8 cellular contexts compared by ENCODE assay signal in genomic region chr18:10559566-10560456, GRCh38. TPM values are rescaled to one million over a fixed set of nuclear protein-coding genes. Genes with fewer than 3 reads are reported as not detected.
A peak's percentile ranks its signal among the peaks of the same experiment; 100 is the strongest.
DNase-seq lines count a peak whose midpoint lies in the region; ATAC-seq and TF ChIP-seq lines count a peak whose summit lies in the region.

No MANE protein-coding gene starts in this region.

- H3K18ac ChIP-seq in IMR-90 (ENCODE audit: low read depth, low read length), result no peak overlapping the region; the same call in 1 of the 2 replicates

- peaks cover 6 to 16% (median 13%) of the 10 kb centered on the region in 7 donors for H3K4me1 Mint-ChIP-seq in naive thymus-derived CD4-positive, alpha-beta T cell

- no peaks in the 10 kb centered on the region for H3K27me3 Mint-ChIP-seq in naive thymus-derived CD4-positive, alpha-beta T cell

- H2BK20ac ChIP-seq in IMR-90 (ENCODE audit: low read depth, low read length), result no peak overlapping the region

- H4K20me1 ChIP-seq in IMR-90 (ENCODE audit: insufficient read depth, low read length), result 0 out of 2 replicates have a peak, but pooled peaks cover 4% of the 10 kb centered on the region

- no peak overlapping the region for H4K8ac ChIP-seq in IMR-90 (ENCODE audit: low read depth in 2 of 2, low read length in 2 of 2)

- in situ Hi-C loops in IMR-90 (cut with MboI; ENCODE audit: low sequenced_read_pairs) (loop anchor here (5.0 kb wide), 2 partner anchors 592 to 992 kb away; no protein-coding TSS in a partner anchor), G401 (cut with HindIII; ENCODE audit: low sequenced_read_pairs) (no loop called here)

- H2BK15ac ChIP-seq in IMR-90 (ENCODE audit: low read depth, low read length), result no peak overlapping the region

- no peak overlapping the region for H3K56ac ChIP-seq in IMR-90 (ENCODE audit: extremely low read depth, insufficient read depth, low read length)

- ATAC-seq in GM18511 (IDR thresholded peaks at IDR 0.05; ENCODE audit: unreplicated experiment), result peak; percentile 66
- peak; percentile 31 for ATAC-seq in IMR-90 (ENCODE audit: low read depth)
- ATAC-seq in naive thymus-derived CD4-positive, alpha-beta T cell, result peak; percentile 44

- DNase-seq in A673 (ENCODE audit: low spot score), result peak; percentile 30
- DNase-seq in IMR-90, result peak; percentile 28
- no peak for DNase-seq in dorsolateral prefrontal cortex
- DNase-seq in naive thymus-derived CD4-positive, alpha-beta T cell, result peak in 1 of 9 donors; percentile 6
- no peak for DNase-seq in G401 (ENCODE audit: low spot score)
- no peak for DNase-seq in NOMO-1 treated with dmso at 0.1 percent for 144 hours (lab: John Stamatoyannopoulos, UW; ENCODE audit: unreplicated experiment)
- no peak for DNase-seq in NCI-H1105 (lab: John Stamatoyannopoulos, UW)

- H3K27me3 ChIP-seq in A673 (replicated peaks; ENCODE audit: insufficient read depth, low read depth, low read length, poor library complexity) (no peaks in the 10 kb centered on the region), IMR-90 (ENCODE audit: control insufficient read depth, insufficient read depth, low read length) (no peaks in the 10 kb centered on the region), dorsolateral prefrontal cortex (no peaks in the 10 kb centered on the region)
- H3K27me3 ChIP-seq in naive thymus-derived CD4-positive, alpha-beta T cell (ENCODE audit: control insufficient read depth in 2 of 2, insufficient read depth in 2 of 2, low read length in 2 of 2), result no peaks in the 10 kb centered on the region

- H3K23ac ChIP-seq in IMR-90 (ENCODE audit: low read depth, low read length), result no peak overlapping the region

- H2AFZ ChIP-seq in IMR-90 (replicated peaks; ENCODE audit: low read length, poor library complexity), result peak overlapping the region; percentile 47

- POLR2A ChIA-PET in A673 (lab: Charles Lee; ENCODE audit: low non-redundant PET), result interaction anchor here (0.5 to 0.7 kb wide), 3 partner anchors 120 to 646 kb away, joined by 3 read pairs; no protein-coding TSS in a partner anchor
- POLR2A ChIA-PET in IMR-90 (lab: Charles Lee; ENCODE audit: unreplicated experiment), result no interaction called here
- POLR2A ChIA-PET in naive thymus-derived CD4-positive, alpha-beta T cell (lab: Charles Lee), result no interaction called here

- H2AK9ac ChIP-seq in IMR-90 (replicated peaks; ENCODE audit: low read depth, low read length, poor library complexity), result peak overlapping the region; percentile 47

- H3K79me1 ChIP-seq in IMR-90 (ENCODE audit: low read depth in 1 of 2, low read length in 2 of 2), result no peaks in the 10 kb centered on the region

- H3K9ac ChIP-seq in IMR-90 (ENCODE audit: low read depth, low read length), result no peak overlapping the region

- peak overlapping the region in 8 of 10 donors; percentile 49 to 79 (median 68) for H3K4me3 Mint-ChIP-seq in naive thymus-derived CD4-positive, alpha-beta T cell

- no peak overlapping the region for H3K14ac ChIP-seq in IMR-90 (replicated peaks; ENCODE audit: low read depth, low read length)

- intact Hi-C loops in A673 (cut with micrococcal nuclease; ENCODE audit: unreplicated experiment) (loop anchor here (1.0 to 10.0 kb wide), 3 partner anchors 155 to 995 kb away; no protein-coding TSS in a partner anchor), IMR-90 (cut with micrococcal nuclease) (loop anchor here (1.0 to 10.0 kb wide), 7 partner anchors 105 to 993 kb away; no protein-coding TSS in a partner anchor), dorsolateral prefrontal cortex (cut with DNase I) (loop anchor here (2.0 to 10.0 kb wide), 6 partner anchors 145 to 992 kb away; no protein-coding TSS in a partner anchor)
- intact Hi-C loops in naive thymus-derived CD4-positive, alpha-beta T cell (cut with micrococcal nuclease), result loop anchor here (1.0 to 5.0 kb wide), 7 partner anchors 123 to 1479 kb away; no protein-coding TSS in a partner anchor

- H3K27ac Mint-ChIP-seq in naive thymus-derived CD4-positive, alpha-beta T cell, result peak overlapping the region in 4 of 9 donors; percentile 25 to 76 (median 59)

- no peak for TF ChIP-seq RAD21 in IMR-90 (IDR thresholded peaks at IDR 0.05; ENCODE audit: low read length)

- peaks cover 14% of the 10 kb centered on the region for H3K36me3 ChIP-seq in A673 (ENCODE audit: insufficient read depth, low read length, poor library complexity, severe bottlenecking)
- peaks cover 16% of the 10 kb centered on the region for H3K36me3 ChIP-seq in IMR-90 (ENCODE audit: control insufficient read depth, insufficient read depth, low read length)
- peaks cover 0 to 21% (median 0%) of the 10 kb centered on the region in 3 experiments for H3K36me3 ChIP-seq in naive thymus-derived CD4-positive, alpha-beta T cell (ENCODE audit: control insufficient read depth in 2 of 3, insufficient read depth in 3 of 3, low read length in 3 of 3)

- no peak overlapping the region for H4K91ac ChIP-seq in IMR-90 (ENCODE audit: insufficient read depth, low read depth, low read length)

- H3K27ac ChIP-seq in A673 (ENCODE audit: low read depth, low read length, poor library complexity, severe bottlenecking) (peak overlapping the region; percentile 35), IMR-90 (ENCODE audit: insufficient read depth, low read length) (no peak overlapping the region), dorsolateral prefrontal cortex (peak overlapping the region in 21 of 59 donors; percentile 7 to 65 (median 35))
- H3K27ac ChIP-seq in naive thymus-derived CD4-positive, alpha-beta T cell (ENCODE audit: low read depth, low read length), result no peak overlapping the region

- TF ChIP-seq POLR2A in IMR-90 (IDR thresholded peaks at IDR 0.05; ENCODE audit: low read depth, low read length), result no peak

- WGBS in IMR-90 (ENCODE audit: extremely low coverage in 2 of 2, insufficient read length in 1 of 2), 2 experiments, result 44% methylated on average over 1 of the region's 17 CpGs; no CpG with 5 or more reads in 1 of the 2 experiments

- H3K36me3 Mint-ChIP-seq in naive thymus-derived CD4-positive, alpha-beta T cell, result peaks cover 0 to 19% (median 12%) of the 10 kb centered on the region in 5 donors

- H3K9me1 ChIP-seq in IMR-90 (ENCODE audit: insufficient read depth, low read length), result peaks cover 5% of the 10 kb centered on the region; the same call in 1 of the 2 replicates

- H3K9me3 ChIP-seq in A673 (ENCODE audit: low read depth, low read length, poor library complexity, severe bottlenecking), result no peaks in the 10 kb centered on the region
- no peaks in the 10 kb centered on the region for H3K9me3 ChIP-seq in IMR-90 (ENCODE audit: control insufficient read depth, insufficient read depth, low read length)
- no peaks in the 10 kb centered on the region for H3K9me3 ChIP-seq in naive thymus-derived CD4-positive, alpha-beta T cell (ENCODE audit: control insufficient read depth in 2 of 3, low read length in 3 of 3)

- no peaks in the 10 kb centered on the region for H3K9me3 Mint-ChIP-seq in naive thymus-derived CD4-positive, alpha-beta T cell

- TF ChIP-seq CTCF in A673 (conservative IDR thresholded peaks at IDR 0.05; ENCODE audit: low read depth, low read length), result no peak
- TF ChIP-seq CTCF in IMR-90 (conservative IDR thresholded peaks at IDR 0.05; ENCODE audit: low read depth, low read length), result no peak; the same call in 1 of the 2 replicates
- TF ChIP-seq CTCF in dorsolateral prefrontal cortex (IDR thresholded peaks at IDR 0.05 in 54 of 56, conservative IDR thresholded peaks at IDR 0.05 in 2 of 56; ENCODE audit: low read depth in 1 of 56, partially characterized antibody in 56 of 56), result no peak

- H2BK120ac ChIP-seq in IMR-90 (ENCODE audit: low read depth, low read length), result no peak overlapping the region

- CTCF ChIA-PET in A673 (lab: Charles Lee), result interaction anchor here (1.0 to 1.8 kb wide), 3 partner anchors 228 to 594 kb away, joined by 3 to 25 read pairs (median 3); no protein-coding TSS in a partner anchor
- CTCF ChIA-PET in IMR-90 (lab: Yijun Ruan, JAX), result interaction anchor here (0.6 to 1.3 kb wide), 7 partner anchors 9 to 993 kb away, joined by 3 to 8 read pairs (median 3); no protein-coding TSS in a partner anchor
- CTCF ChIA-PET in naive thymus-derived CD4-positive, alpha-beta T cell (lab: Charles Lee), result interaction anchor here (0.9 to 1.5 kb wide), 3 partner anchors 13 to 67 kb away, joined by 3 to 5 read pairs (median 3); no protein-coding TSS in a partner anchor

- BruUV-seq in A673 (replicated peaks; lab: Mats Ljungman, UMichigan) (no TSS peak), IMR-90 (replicated peaks; lab: Mats Ljungman, UMichigan) (no TSS peak)

- H3K4me2 ChIP-seq in IMR-90 (ENCODE audit: low read depth, low read length), result peak overlapping the region; percentile 47

- H3K4me1 ChIP-seq in A673 (ENCODE audit: insufficient read depth, low read length, poor library complexity, severe bottlenecking) (peaks cover 11% of the 10 kb centered on the region), IMR-90 (ENCODE audit: control insufficient read depth, insufficient read depth, low read length) (peaks cover 11% of the 10 kb centered on the region; the same call in 1 of the 2 replicates)
- no peaks in the 10 kb centered on the region for H3K4me1 ChIP-seq in naive thymus-derived CD4-positive, alpha-beta T cell (ENCODE audit: control insufficient read depth in 2 of 2, insufficient read depth in 2 of 2, low read length in 2 of 2)

- no peak overlapping the region for H2BK5ac ChIP-seq in IMR-90 (ENCODE audit: low read depth, low read length, poor library complexity, severe bottlenecking)

- dilution Hi-C loops in IMR-90 (cut with HindIII; ENCODE audit: low sequenced_read_pairs, unreplicated experiment), result no loop called here

- H4K5ac ChIP-seq in IMR-90 (ENCODE audit: low read depth, low read length), result no peak overlapping the region

- 0 out of 2 replicates have a peak overlapping the region, but pooled peaks have one; percentile 3 for H2AK5ac ChIP-seq in IMR-90 (ENCODE audit: low read depth, low read length)

- peak overlapping the region; percentile 21 for H3K4me3 ChIP-seq in A673 (ENCODE audit: low read depth, low read length, poor library complexity, severe bottlenecking)
- H3K4me3 ChIP-seq in IMR-90 (ENCODE audit: insufficient read depth, low read depth, low read length), result no peak overlapping the region
- peak overlapping the region in 46 of 59 donors; percentile 3 to 58 (median 35) for H3K4me3 ChIP-seq in dorsolateral prefrontal cortex
- H3K4me3 ChIP-seq in naive thymus-derived CD4-positive, alpha-beta T cell (ENCODE audit: low read length), result no peak overlapping the region

- peak overlapping the region; percentile 13; the same call in 1 of the 2 replicates for H3K4ac ChIP-seq in IMR-90 (ENCODE audit: low read depth, low read length)

TF ChIP-seq in IMR-90, 13 proteins besides CTCF, POLR2A, EP300 and RAD21 (continues in another document):
- TF ChIP-seq RFX5 (IDR thresholded peaks at IDR 0.05; ENCODE audit: low read depth, low read length) (no peak), NFE2L2 (IDR thresholded peaks at IDR 0.05; ENCODE audit: low read depth, low read length) (no peak)

RNA-seq across cellular contexts. Expression of gene NAPG, which starts 34.0 kb away (rescaled TPM):
- total RNA-seq in A673 (2021) (54.0 and 57.5 TPM in 2 replicates), IMR-90 (2012; rRNA removed) (32.8 and 39.2 TPM in 2 replicates), dorsolateral prefrontal cortex (100 to 1,000 TPM in 55 of 120 experiments, 10 to 100 TPM in 65; 52.2 to 139 (median 98.2) TPM)
- polyA plus RNA-seq in IMR-90 (2012; rRNA removed), result 9.8 and 13.0 TPM in 2 replicates
- polyA plus RNA-seq in IMR-90 (2012; cell fraction: cytosol; rRNA removed), result 1.6 and 3.1 TPM in 2 replicates
- polyA plus RNA-seq in IMR-90 (2012; cell fraction: nucleus; rRNA removed; ENCODE audit: low replicate concordance), result 3.5 and 30.6 TPM in 2 replicates
- total RNA-seq in naive thymus-derived CD4-positive, alpha-beta T cell, result 10 to 100 TPM; 28.1 to 35.7 (median 30.0) TPM
- 10 to 100 TPM; 10.2 to 12.9 TPM for polyA plus RNA-seq in naive thymus-derived CD4-positive, alpha-beta T cell
- total RNA-seq in G401 (2014; rRNA removed; shearing (Covaris generic)), result 21.4 and 25.7 TPM in 2 replicates

Comparison
In these comparisons a context has a peak if more than half of its experiments do, and no peak if none do; other contexts are left out.
1. DNase-seq: peak in A673 (single experiment) and IMR-90 (single experiment); none in dorsolateral prefrontal cortex (0 of 10), G401 (single experiment), NOMO-1 treated with dmso at 0.1 percent for 144 hours (single experiment) and NCI-H1105 (single experiment).
2. H3K4me3 ChIP-seq: peak in A673 (single experiment) and dorsolateral prefrontal cortex (46 of 59); none in IMR-90 (single experiment) and naive thymus-derived CD4-positive, alpha-beta T cell (single experiment).
3. Peak in every context shown above with its lines, with median percentiles within 50 percentile points of each other: ATAC-seq.